In genomic region chr1:43651922-43652321, GRCh38 we compare ENCODE assay signal across 8 cellular contexts. TPM values are rescaled to one million over a fixed set of nuclear protein-coding genes. Genes with fewer than 3 reads are reported as not detected.
DNase-seq lines count a peak whose midpoint lies in the region; ATAC-seq and TF ChIP-seq lines count a peak whose summit lies in the region.

No MANE protein-coding gene starts in this region.

- H3K9me2 ChIP-seq in neural cell (ENCODE audit: insufficient read depth, low read length): no peaks in the 10 kb centered on the region

- peaks cover 24 to 50% (median 35%) of the 10 kb centered on the region in 4 donors for H3K4me1 Mint-ChIP-seq in CD4-positive, alpha-beta memory T cell

- no peak overlapping the region for H3K4me3 ChIP-seq in CD4-positive, alpha-beta memory T cell (ENCODE audit: low read length in 2 of 2)
- H3K4me3 ChIP-seq in NT2/D1 (ENCODE audit: insufficient read length, low read depth) (peak overlapping the region; percentile 99), endocrine pancreas (ENCODE audit: control insufficient read depth, insufficient read depth, low read length) (peak overlapping the region; percentile 76), neural cell (ENCODE audit: low read length) (peak overlapping the region; percentile 97)

- TF ChIP-seq CTCF in neural cell (IDR thresholded peaks at IDR 0.05; ENCODE audit: poor library complexity, severe bottlenecking): no peak

- peaks cover 3% of the 10 kb centered on the region for H3F3A ChIP-seq in neural cell (ENCODE audit: insufficient read depth, low read length, poor library complexity, severe bottlenecking)

- CTCF ChIA-PET in CD4-positive, alpha-beta memory T cell (lab: Charles Lee; ENCODE audit: partially characterized antibody): interaction anchor here (0.9 kb wide), 1 partner anchor 425 kb away, joined by 3 read pairs; no protein-coding TSS in a partner anchor

- no peaks in the 10 kb centered on the region for H3K9me3 ChIP-seq in CD4-positive, alpha-beta memory T cell (ENCODE audit: control insufficient read depth in 1 of 2, low read length in 2 of 2)
- H3K9me3 ChIP-seq in NT2/D1 (ENCODE audit: insufficient read depth, low read length): no peaks in the 10 kb centered on the region
- no peaks in the 10 kb centered on the region for H3K9me3 ChIP-seq in endocrine pancreas (ENCODE audit: control insufficient read depth, low read length)
- no peaks in the 10 kb centered on the region for H3K9me3 ChIP-seq in neural cell (ENCODE audit: low read length)

- POLR2A ChIA-PET in CD4-positive, alpha-beta memory T cell (lab: Charles Lee; ENCODE audit: partially characterized antibody): interaction anchor here (3.1 kb wide), 1 partner anchor 55 kb away, joined by 41 read pairs; the partner anchor contains the start of gene ST3GAL3

- no peak for TF ChIP-seq RAD21 in neural cell (conservative IDR thresholded peaks at IDR 0.05)

- H3K36me3 ChIP-seq in CD4-positive, alpha-beta memory T cell (ENCODE audit: insufficient read depth, low read length): peaks cover 29% of the 10 kb centered on the region
- H3K36me3 ChIP-seq in NT2/D1 (ENCODE audit: insufficient read depth, insufficient read length, low read length) (peaks cover 40% of the 10 kb centered on the region), endocrine pancreas (ENCODE audit: control insufficient read depth, insufficient read depth, low read length) (peaks cover 15% of the 10 kb centered on the region), neural cell (ENCODE audit: insufficient read depth, low read length) (peaks cover 8% of the 10 kb centered on the region)

- H3K4me3 Mint-ChIP-seq in CD4-positive, alpha-beta memory T cell: peak overlapping the region; percentile 95 to 100 (median 98)

- no peak overlapping the region for H3K27ac ChIP-seq in CD4-positive, alpha-beta memory T cell (ENCODE audit: low read depth, low read length)
- H3K27ac ChIP-seq in neural cell (ENCODE audit: low read length): no peak overlapping the region

- H3K79me2 ChIP-seq in neural cell (replicated peaks; ENCODE audit: insufficient read depth, low read length): peaks cover 38% of the 10 kb centered on the region

- H3K9ac ChIP-seq in NT2/D1 (ENCODE audit: insufficient read length, low read depth) (peak overlapping the region; percentile 99), endocrine pancreas (ENCODE audit: control insufficient read depth, insufficient read depth, low read length) (no peak overlapping the region), neural cell (ENCODE audit: low read length) (peak overlapping the region; percentile 91)

- peaks cover 25 to 47% of the 10 kb centered on the region in 2 donors for H3K36me3 Mint-ChIP-seq in CD4-positive, alpha-beta memory T cell

- H2AFZ ChIP-seq in neural cell (ENCODE audit: low read depth, low read length): no peak overlapping the region

- H3K27me3 Mint-ChIP-seq in CD4-positive, alpha-beta memory T cell: peaks cover 0 to 2% of the 10 kb centered on the region in 2 donors

- ATAC-seq in GM18907 (IDR thresholded peaks at IDR 0.05; ENCODE audit: unreplicated experiment): no peak

- DNase-seq in CD4-positive, alpha-beta memory T cell: no peak
- DNase-seq in NT2/D1 (ENCODE audit: low read depth, low spot score) (no peak), occipital lobe (lab: John Stamatoyannopoulos, UW) (no peak), NCI-H1694 (lab: John Stamatoyannopoulos, UW) (no peak), AML-193 (lab: John Stamatoyannopoulos, UW) (no peak)

- intact Hi-C loops in CD4-positive, alpha-beta memory T cell (cut with micrococcal nuclease): loop anchor here (5.0 kb wide), 1 partner anchor 295 kb away; the partner anchor contains the start of gene IPO13

- peaks cover 5% of the 10 kb centered on the region for H4K20me1 ChIP-seq in neural cell (ENCODE audit: insufficient read depth)

- TF ChIP-seq EP300 in neural cell (conservative IDR thresholded peaks at IDR 0.05; ENCODE audit: poor library complexity, severe bottlenecking): no peak

- H3K9me3 Mint-ChIP-seq in CD4-positive, alpha-beta memory T cell: peaks cover 0 to 3% (median 0%) of the 10 kb centered on the region in 8 donors

- peaks cover 35% of the 10 kb centered on the region for H3K4me1 ChIP-seq in CD4-positive, alpha-beta memory T cell (ENCODE audit: insufficient read depth, low read length)
- H3K4me1 ChIP-seq in NT2/D1 (ENCODE audit: insufficient read depth, insufficient read length) (peaks cover 6% of the 10 kb centered on the region), endocrine pancreas (ENCODE audit: control insufficient read depth, insufficient read depth, low read length) (peaks cover 4% of the 10 kb centered on the region)

- H3K27me3 ChIP-seq in CD4-positive, alpha-beta memory T cell (ENCODE audit: insufficient read depth, low read length): no peaks in the 10 kb centered on the region
- H3K27me3 ChIP-seq in NT2/D1 (ENCODE audit: insufficient read depth, insufficient read length): no peaks in the 10 kb centered on the region
- no peaks in the 10 kb centered on the region for H3K27me3 ChIP-seq in endocrine pancreas (ENCODE audit: control insufficient read depth, insufficient read depth, low read length)
- no peaks in the 10 kb centered on the region for H3K27me3 ChIP-seq in neural cell (ENCODE audit: insufficient read depth, low read depth, low read length)

- H3K27ac Mint-ChIP-seq in CD4-positive, alpha-beta memory T cell: peak overlapping the region; percentile 41 to 97 (median 80)

- H3K4me2 ChIP-seq in neural cell (ENCODE audit: low read length): peak overlapping the region; percentile 92

TF ChIP-seq in neural cell, 6 proteins besides CTCF, POLR2A, EP300 and RAD21:
- TF ChIP-seq POLR2AphosphoS5 (IDR thresholded peaks at IDR 0.05): no peak
- TF ChIP-seq REST (IDR thresholded peaks at IDR 0.05; ENCODE audit: borderline replicate concordance): no peak
- TF ChIP-seq TAF1 (IDR thresholded peaks at IDR 0.05; ENCODE audit: low read depth): no peak
- TF ChIP-seq SMC3 (conservative IDR thresholded peaks at IDR 0.05; ENCODE audit: poor library complexity): no peak
- TF ChIP-seq EZH2 (IDR thresholded peaks at IDR 0.05; ENCODE audit: borderline replicate concordance, insufficient read depth, low read length, poor library complexity, severe bottlenecking): no peak
- TF ChIP-seq MXI1 (conservative IDR thresholded peaks at IDR 0.05; ENCODE audit: poor library complexity, severe bottlenecking): no peak
TF ChIP-seq in neural cell: peak in this region for 0.

RNA-seq across cellular contexts. Expression of gene KDM4A, which starts 2.0 kb away (rescaled TPM):
- 10 to 100 TPM; 42.5 to 45.0 TPM for total RNA-seq in CD4-positive, alpha-beta memory T cell
- polyA plus RNA-seq in CD4-positive, alpha-beta memory T cell: 10 to 100 TPM in 1 of 2 donors, 1 to 10 TPM in 1; 3.7 to 10.6 TPM
- polyA plus RNA-seq in neural cell: 56.0 and 59.4 TPM in 2 replicates
- polyA minus RNA-seq in neural cell: 107 and 108 TPM in 2 replicates
- 51.2 TPM for total RNA-seq in occipital lobe

RNA-seq across cellular contexts. Expression of gene ST3GAL3, which starts 55.4 kb away (rescaled TPM):
- 10 to 100 TPM; 22.6 to 29.6 TPM for total RNA-seq in CD4-positive, alpha-beta memory T cell
- polyA plus RNA-seq in CD4-positive, alpha-beta memory T cell: 1 to 10 TPM; 6.1 to 9.9 TPM
- 36.8 and 37.8 TPM in 2 replicates for polyA plus RNA-seq in neural cell
- polyA minus RNA-seq in neural cell: 33.6 and 37.0 TPM in 2 replicates
- total RNA-seq in occipital lobe: 25.7 TPM

Comparison
In these comparisons a context has a peak if more than half of its experiments do, and no peak if none do; other contexts are left out.
1. H3K4me3 ChIP-seq: peak in NT2/D1 (single experiment), endocrine pancreas (single experiment) and neural cell (single experiment); none in CD4-positive, alpha-beta memory T cell (0 of 2).